ENCODE assay signal across 8 cellular contexts in the genomic region with DNA sequence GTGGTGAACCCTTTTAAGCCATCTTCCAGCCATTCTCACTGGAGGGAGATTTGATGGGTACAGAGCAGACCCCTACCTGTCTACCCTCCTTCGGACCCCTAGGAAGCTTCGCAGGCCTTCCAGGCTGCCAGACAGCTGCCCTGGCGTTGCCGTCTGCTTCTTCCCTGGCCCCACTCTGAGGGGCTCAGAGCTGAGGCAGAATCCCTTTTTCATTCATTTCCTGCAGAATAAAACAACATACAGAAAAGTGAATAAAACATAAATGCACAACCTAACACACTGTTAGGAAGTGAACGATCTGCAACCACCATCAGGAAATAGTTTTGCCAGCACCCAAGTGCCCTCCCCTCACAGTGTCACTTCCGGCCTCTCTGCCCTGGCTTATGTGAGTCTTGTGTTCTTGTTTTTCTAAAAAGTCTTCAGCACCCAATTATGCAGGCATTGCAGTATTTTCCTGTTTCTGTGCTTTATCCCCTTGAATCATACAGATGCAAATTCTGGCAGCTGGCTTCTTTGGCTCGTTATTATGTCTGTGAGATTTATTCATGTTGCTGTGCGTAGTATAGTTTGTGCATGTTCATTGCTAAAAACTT. TPM values are rescaled to one million over a fixed set of nuclear protein-coding genes. Genes with fewer than 3 reads are reported as not detected.
DNase-seq lines count a peak whose midpoint lies in the region; ATAC-seq and TF ChIP-seq lines count a peak whose summit lies in the region.

No MANE protein-coding gene starts in this region.

- no peaks in the 10 kb centered on the region for H4K20me1 ChIP-seq in GM23248 (ENCODE audit: insufficient read depth)

- peaks cover 17% of the 10 kb centered on the region; the same call in 1 of the 2 replicates for H3F3A ChIP-seq in GM23248 (ENCODE audit: insufficient read depth)

- no peak overlapping the region for H3K4me3 ChIP-seq in GM23248
- peak overlapping the region; percentile 27 for H3K4me3 ChIP-seq in coronary artery

- H3K9ac ChIP-seq in GM23248, result peak overlapping the region; percentile 38; the same call in 1 of the 2 replicates

- DNase-seq in GM23248 (peak; percentile 68), coronary artery (ENCODE audit: low spot score) (peak; percentile 77), midbrain (lab: John Stamatoyannopoulos, UW) (peak; percentile 37), HK-2 (ENCODE audit: unreplicated experiment) (no peak), NCI-H1092 (lab: John Stamatoyannopoulos, UW) (no peak)
- DNase-seq in activated CD4-positive, CD25-positive, alpha-beta regulatory T cell treated with anti-CD3 and anti-CD28 coated beads, Interleukin-2, amount 50 U/mL, for 16 hours (ENCODE audit: low read depth, low spot score), result peak; percentile 54
- no peak for DNase-seq in stimulated activated naive B cell treated with anti-CD40 and anti-IgM and Interleukin-4, amounts not matched to agents 10 μg/mL and 1 μg/mL and 100 μg/mL, for 72 hours

- H3K9me3 ChIP-seq in GM23248 (ENCODE audit: low read depth), result no peaks in the 10 kb centered on the region

- peaks cover 14% of the 10 kb centered on the region for H3K4me1 ChIP-seq in GM23248 (ENCODE audit: insufficient read depth)

- H3K4me2 ChIP-seq in GM23248 (ENCODE audit: unreplicated experiment), result peak overlapping the region; percentile 15

- no peaks in the 10 kb centered on the region for H3K9me2 ChIP-seq in GM23248 (ENCODE audit: insufficient read depth)

- H3K27me3 ChIP-seq in GM23248 (replicated peaks; ENCODE audit: insufficient read depth), result no peaks in the 10 kb centered on the region

- H2AFZ ChIP-seq in GM23248, result peak overlapping the region; percentile 68

- in situ Hi-C loops in GM23248 (cut with MboI), result no loop called here

- peak overlapping the region; percentile 74 to 75 for H3K4me3 Mint-ChIP-seq in stimulated activated naive B cell treated with anti-CD40 and anti-IgM and Interleukin-4, amounts not matched to agents 10 μg/mL and 1 μg/mL and 100 μg/mL, for 72 hours

- peak; percentile 64 to 68 for ATAC-seq in stimulated activated naive B cell treated with anti-CD40 and anti-IgM and Interleukin-4, amounts not matched to agents 10 μg/mL and 1 μg/mL and 100 μg/mL, for 72 hours (replicated peaks)
- ATAC-seq in GM19324 (IDR thresholded peaks at IDR 0.05; ENCODE audit: low FRiP score, unreplicated experiment), result no peak

- peaks cover 17 to 30% of the 10 kb centered on the region in 2 donors for H3K36me3 Mint-ChIP-seq in stimulated activated naive B cell treated with anti-CD40 and anti-IgM and Interleukin-4, amounts not matched to agents 10 μg/mL and 1 μg/mL and 100 μg/mL, for 72 hours

- peaks cover 47 to 74% of the 10 kb centered on the region in 2 donors for H3K4me1 Mint-ChIP-seq in stimulated activated naive B cell treated with anti-CD40 and anti-IgM and Interleukin-4, amounts not matched to agents 10 μg/mL and 1 μg/mL and 100 μg/mL, for 72 hours

- H3K27ac Mint-ChIP-seq in stimulated activated naive B cell treated with anti-CD40 and anti-IgM and Interleukin-4, amounts not matched to agents 10 μg/mL and 1 μg/mL and 100 μg/mL, for 72 hours, result peak overlapping the region; percentile 92

- H3K36me3 ChIP-seq in GM23248 (ENCODE audit: low read depth), result no peaks in the 10 kb centered on the region; the same call in 1 of the 2 replicates

- no peaks in the 10 kb centered on the region for H3K27me3 Mint-ChIP-seq in stimulated activated naive B cell treated with anti-CD40 and anti-IgM and Interleukin-4, amounts not matched to agents 10 μg/mL and 1 μg/mL and 100 μg/mL, for 72 hours

- no peak for TF ChIP-seq CTCF in coronary artery (IDR thresholded peaks at IDR 0.05)

- peaks cover 12% of the 10 kb centered on the region; the same call in 1 of the 2 replicates for H3K79me2 ChIP-seq in GM23248 (ENCODE audit: insufficient read depth)

- WGBS in GM23248 (ENCODE audit: low coverage in 1 of 2, low lambda C conversion rate in 2 of 2, missing lambda C conversion rate in 2 of 2), 2 experiments, result 32 to 44% methylated on average over 8 of the region's 8 CpGs

- H3K9me3 Mint-ChIP-seq in stimulated activated naive B cell treated with anti-CD40 and anti-IgM and Interleukin-4, amounts not matched to agents 10 μg/mL and 1 μg/mL and 100 μg/mL, for 72 hours, result peaks cover 3 to 4% of the 10 kb centered on the region in 2 donors

- H3K27ac ChIP-seq in GM23248 (peak overlapping the region; percentile 38), coronary artery (peak overlapping the region in 1 of 2 donors; percentile 74)

RNA-seq across cellular contexts. Expression of a gene that starts 5.6 kb away (rescaled TPM):
- 188 and 219 TPM in 2 replicates for total RNA-seq in GM23248 (2014; rRNA removed; shearing (Covaris generic))
- polyA plus RNA-seq in GM23248 (2016; fragmentation: Nextera tagmentation; extraction: Ambion mirVana), result 175 and 181 TPM in 2 replicates

RNA-seq across cellular contexts. Expression of a gene that starts 45.1 kb away (rescaled TPM):
- total RNA-seq in GM23248 (2014; rRNA removed; shearing (Covaris generic)), result 31.2 and 46.3 TPM in 2 replicates
- 19.1 and 20.9 TPM in 2 replicates for polyA plus RNA-seq in GM23248 (2016; fragmentation: Nextera tagmentation; extraction: Ambion mirVana)

Comparison
In these comparisons a context has a peak if more than half of its experiments do, and no peak if none do; other contexts are left out.
1. DNase-seq: peak in GM23248 (single experiment), activated CD4-positive, CD25-positive, alpha-beta regulatory T cell treated with anti-CD3 and anti-CD28 coated beads, Interleukin-2, amount 50 U/mL, for 16 hours (single experiment), coronary artery (single experiment) and midbrain (single experiment); none in stimulated activated naive B cell treated with anti-CD40 and anti-IgM and Interleukin-4, amounts not matched to agents 10 μg/mL and 1 μg/mL and 100 μg/mL, for 72 hours (single experiment), HK-2 (single experiment) and NCI-H1092 (single experiment).